ENCODE assay signal across 16 cellular contexts in genomic region chr13:41976491-41976890, GRCh38. TPM values are rescaled to one million over a fixed set of nuclear protein-coding genes. Genes with fewer than 3 reads are reported as not detected.
DNase-seq lines count a peak whose midpoint lies in the region; ATAC-seq and TF ChIP-seq lines count a peak whose summit lies in the region.
"Had no signal": no experiment of that assay in that cellular context is flagged by ENCODE, and none has a peak within 500 bp of the region (broad histone marks: within the 10 kb centered on the region; RNA-seq: fewer than 3 reads in every experiment).

No MANE protein-coding gene starts in this region.

- H2AK5ac ChIP-seq in mesendoderm (ENCODE audit: low read length), result no peak overlapping the region

- H3K27ac Mint-ChIP-seq in WTC11, result peak overlapping the region; percentile 40
- H3K27ac Mint-ChIP-seq: B cell; CD4-positive, alpha-beta T cell; IgD-negative memory B cell had no signal

- H3K79me1 ChIP-seq in mesendoderm (ENCODE audit: low read length), result no peaks in the 10 kb centered on the region

- in situ Hi-C loops in HAP-1 (cut with MboI; ENCODE audit: low sequenced_read_pairs), result no loop called here

- no peaks in the 10 kb centered on the region for H3K9me3 Mint-ChIP-seq in WTC11
- H3K9me3 Mint-ChIP-seq: CD4-positive, alpha-beta T cell; IgD-negative memory B cell had no signal

- CTCF ChIA-PET in A673 (lab: Charles Lee), result no interaction called here
- CTCF ChIA-PET in WTC11 (lab: Charles Lee), result interaction anchor here (0.5 kb wide), 1 partner anchor 12 kb away, joined by 3 read pairs; no protein-coding TSS in a partner anchor

- H2BK120ac ChIP-seq in mesendoderm (ENCODE audit: low read depth, low read length), result no peak overlapping the region

- DNase-seq in A673 (ENCODE audit: low spot score) (peak; percentile 21), HAP-1 (ENCODE audit: low spot score in 2 of 2) (peak; percentile 45 to 58), WTC11 (ENCODE audit: low spot score) (no peak), mesendoderm (peak; percentile 33), SJCRH30 (no peak)
- DNase-seq in stimulated activated CD4-positive, alpha-beta T cell treated with anti-CD3 and anti-CD28 coated beads, Interleukin-2, amount 100 ng/mL, for 48 hours, result no peak
- DNase-seq in activated CD4-positive, CD25-positive, alpha-beta regulatory T cell treated with anti-CD3 and anti-CD28 coated beads, Interleukin-2, amount 50 U/mL, for 72 hours, result no peak
- DNase-seq: C1 segment of cervical spinal cord; Calu3; CD4-positive, alpha-beta T cell; DMS153; DMS79 treated with DMSO at 0.1 percent for 48 hours; EL; KG1 had no signal

- no peaks in the 10 kb centered on the region for H3K36me3 Mint-ChIP-seq in WTC11
- H3K36me3 Mint-ChIP-seq: IgD-negative memory B cell had no signal

- no peak overlapping the region for H3K9ac ChIP-seq in mesendoderm (ENCODE audit: low read length)

- no peak overlapping the region for H3K18ac ChIP-seq in mesendoderm (ENCODE audit: low read length)

- peak; percentile 61 for ATAC-seq in WTC11

- POLR2A ChIA-PET in A673 (lab: Charles Lee; ENCODE audit: low non-redundant PET), result no interaction called here
- POLR2A ChIA-PET in WTC11 (lab: Charles Lee), result no interaction called here

- H3K27me3 Mint-ChIP-seq in WTC11 (ENCODE audit: low read depth), result no peaks in the 10 kb centered on the region
- H3K27me3 Mint-ChIP-seq: CD4-positive, alpha-beta T cell; IgD-negative memory B cell had no signal

- H3K4ac ChIP-seq in mesendoderm (ENCODE audit: low read depth, low read length), result no peak overlapping the region

- H3K4me1 Mint-ChIP-seq in WTC11, result peaks cover 26% of the 10 kb centered on the region
- H3K4me1 Mint-ChIP-seq: B cell had no signal

- no peak overlapping the region for H2BK5ac ChIP-seq in mesendoderm (ENCODE audit: low read length)

- H4K5ac ChIP-seq in mesendoderm (ENCODE audit: low read length), result no peak overlapping the region

- intact Hi-C loops in A673 (cut with micrococcal nuclease; ENCODE audit: unreplicated experiment), result no loop called here

- H3K4me3 ChIP-seq in A673 (ENCODE audit: low read depth, low read length, poor library complexity, severe bottlenecking) (no peak overlapping the region), HAP-1 (no peak overlapping the region), mesendoderm (ENCODE audit: low read length) (no peak overlapping the region), SJCRH30 (no peak overlapping the region)

- H3K27me3 ChIP-seq in A673 (replicated peaks; ENCODE audit: insufficient read depth, low read depth, low read length, poor library complexity) (no peaks in the 10 kb centered on the region), HAP-1 (ENCODE audit: low read depth) (no peaks in the 10 kb centered on the region), mesendoderm (ENCODE audit: insufficient read depth, low read length, poor library complexity) (no peaks in the 10 kb centered on the region), SJCRH30 (no peaks in the 10 kb centered on the region)

- no CpG with 5 or more reads among the region's 3 CpGs for WGBS in mesendoderm (ENCODE audit: extremely low coverage, insufficient coverage, low lambda C conversion rate)

- H3K36me3 ChIP-seq in A673 (ENCODE audit: insufficient read depth, low read length, poor library complexity, severe bottlenecking) (no peaks in the 10 kb centered on the region), HAP-1 (replicated peaks) (no peaks in the 10 kb centered on the region), mesendoderm (ENCODE audit: control insufficient read depth, insufficient read depth, low read length) (no peaks in the 10 kb centered on the region), SJCRH30 (no peaks in the 10 kb centered on the region)

- no peak for TF ChIP-seq CTCF in A673 (conservative IDR thresholded peaks at IDR 0.05; ENCODE audit: low read depth, low read length)
- TF ChIP-seq CTCF in WTC11 (IDR thresholded peaks at IDR 0.05), result no peak

- H3K4me3 Mint-ChIP-seq in WTC11, result no peak overlapping the region
- H3K4me3 Mint-ChIP-seq: B cell; CD4-positive, alpha-beta T cell; IgD-negative memory B cell had no signal

- H3K79me2 ChIP-seq in mesendoderm (ENCODE audit: control insufficient read depth, insufficient read depth, low read length), result no peaks in the 10 kb centered on the region

- no TSS peak for BruUV-seq in A673 (replicated peaks; lab: Mats Ljungman, UMichigan)

- H3K9me3 ChIP-seq in A673 (ENCODE audit: low read depth, low read length, poor library complexity, severe bottlenecking) (no peaks in the 10 kb centered on the region), HAP-1 (no peaks in the 10 kb centered on the region), SJCRH30 (replicated peaks) (no peaks in the 10 kb centered on the region)

- H4K8ac ChIP-seq in mesendoderm (ENCODE audit: low read depth, low read length), result no peak overlapping the region

- no peak overlapping the region for H3K4me2 ChIP-seq in mesendoderm (ENCODE audit: low read length)

- H3K27ac ChIP-seq in A673 (ENCODE audit: low read depth, low read length, poor library complexity, severe bottlenecking) (no peak overlapping the region), mesendoderm (ENCODE audit: low read depth, low read length) (no peak overlapping the region), SJCRH30 (no peak overlapping the region)

- no peak overlapping the region for H3K56ac ChIP-seq in mesendoderm (ENCODE audit: low read length)

- H2BK15ac ChIP-seq in mesendoderm (replicated peaks; ENCODE audit: low read depth), result no peak overlapping the region

- no peak overlapping the region for H3K23ac ChIP-seq in mesendoderm (ENCODE audit: low read length)

- H3K4me1 ChIP-seq in A673 (ENCODE audit: insufficient read depth, low read length, poor library complexity, severe bottlenecking) (no peaks in the 10 kb centered on the region), HAP-1 (0 out of 2 replicates have a peak, but pooled peaks cover 3% of the 10 kb centered on the region), mesendoderm (ENCODE audit: control insufficient read depth, low read depth, low read length) (peaks cover 1% of the 10 kb centered on the region), SJCRH30 (peaks cover 6% of the 10 kb centered on the region; the same call in 1 of the 2 replicates)

TF ChIP-seq in WTC11, 78 proteins besides CTCF, POLR2A, EP300 and RAD21:
- TF ChIP-seq ZNF317 (CRISPR knock-in tag; IDR thresholded peaks at IDR 0.05; ENCODE audit: borderline replicate concordance, low read depth) (no peak), ATF1 (CRISPR knock-in tag; IDR thresholded peaks at IDR 0.05) (no peak), IRF1 (CRISPR knock-in tag; IDR thresholded peaks at IDR 0.05) (no peak), RORB (CRISPR knock-in tag; IDR thresholded peaks at IDR 0.05) (no peak), E2F5 (CRISPR knock-in tag; IDR thresholded peaks at IDR 0.05) (no peak), GTF2I (CRISPR knock-in tag; conservative IDR thresholded peaks at IDR 0.05) (no peak), HMGA2 (CRISPR knock-in tag; IDR thresholded peaks at IDR 0.05) (no peak)

RNA-seq across cellular contexts. Expression of gene VWA8, which starts 15.6 kb away (rescaled TPM):
- 18.5 and 20.3 TPM in 2 replicates for total RNA-seq in A673 (2021)
- 19.9 to 22.2 TPM (median 20.8 TPM) in 3 replicates for total RNA-seq in WTC11 (2021)
- 8.9 TPM for polyA plus RNA-seq in mesendoderm (2013, experiment 1 of 2)
- 8.7 TPM for polyA plus RNA-seq in mesendoderm (2013, experiment 2 of 2)
- 11.8 and 14.8 TPM in 2 replicates for total RNA-seq in SJCRH30 (2014; rRNA removed; shearing (Covaris generic))

Comparison
In these comparisons a context has a peak if more than half of its experiments do, and no peak if none do; other contexts are left out.
1. DNase-seq: peak in A673 (single experiment), HAP-1 (2 of 2) and mesendoderm (single experiment); none in WTC11 (single experiment), stimulated activated CD4-positive, alpha-beta T cell treated with anti-CD3 and anti-CD28 coated beads, Interleukin-2, amount 100 ng/mL, for 48 hours (0 of 2), SJCRH30 (0 of 2) and activated CD4-positive, CD25-positive, alpha-beta regulatory T cell treated with anti-CD3 and anti-CD28 coated beads, Interleukin-2, amount 50 U/mL, for 72 hours (single experiment).